13 cellular contexts compared by ENCODE assay signal in genomic region chr19:54939538-54939937, GRCh38. TPM values are rescaled to one million over a fixed set of nuclear protein-coding genes. Genes with fewer than 3 reads are reported as not detected.
A peak's percentile ranks its signal among the peaks of the same experiment; 100 is the strongest.
DNase-seq lines count a peak whose midpoint lies in the region; ATAC-seq and TF ChIP-seq lines count a peak whose summit lies in the region.
"Not testable (repeated sequence)": the region's sequence is repeated elsewhere in the genome, so short reads cannot be mapped to it uniquely, and the experiment has no call there.
"Had no signal": no experiment of that assay in that cellular context is flagged by ENCODE, and none has a peak within 500 bp of the region (broad histone marks: within the 10 kb centered on the region; RNA-seq: fewer than 3 reads in every experiment).

No MANE protein-coding gene starts in this region.

- H4K91ac ChIP-seq in trophoblast cell (ENCODE audit: low read depth, low read length): peak overlapping the region; percentile 57

- not testable (repeated sequence) for H3K36me3 Mint-ChIP-seq in WTC11

- not testable (repeated sequence) for H3K4me3 Mint-ChIP-seq in WTC11; stimulated activated naive CD8-positive, alpha-beta T cell treated with anti-CD3 and anti-CD28 coated beads, Interleukin-15, amount 100 ng/mL, for 72 hours

- H2BK120ac ChIP-seq in trophoblast cell (ENCODE audit: insufficient read depth, low read length, poor library complexity): peak overlapping the region; percentile 54

- H3F3A ChIP-seq in DOHH2 (ENCODE audit: control insufficient read depth, insufficient read depth): peaks cover 13% of the 10 kb centered on the region
- not testable (repeated sequence) for H3F3A ChIP-seq in OCI-LY1 (ENCODE audit: insufficient read depth, low read length)

- not testable (repeated sequence) for H3K9me2 ChIP-seq in DOHH2 (replicated peaks; ENCODE audit: control insufficient read depth, low read length); OCI-LY1 (ENCODE audit: low read depth, low read length); OCI-LY7 (ENCODE audit: insufficient read depth, low read length)

- not testable (repeated sequence) for H3K9me3 Mint-ChIP-seq in WTC11; stimulated activated naive CD8-positive, alpha-beta T cell treated with anti-CD3 and anti-CD28 coated beads, Interleukin-15, amount 100 ng/mL, for 72 hours

- not testable (repeated sequence) for H3K27me3 ChIP-seq in DOHH2 (ENCODE audit: control insufficient read depth, low read length); OCI-LY1 (ENCODE audit: insufficient read depth, low read length); trophoblast cell (ENCODE audit: insufficient read depth, low read length)

- H3K4me1 ChIP-seq in DOHH2 (ENCODE audit: control insufficient read depth, low read length) (peaks cover 31% of the 10 kb centered on the region), OCI-LY1 (ENCODE audit: insufficient read depth, low read length, severe bottlenecking) (peaks cover 49% of the 10 kb centered on the region), OCI-LY7 (ENCODE audit: insufficient read depth, low read length, poor library complexity, severe bottlenecking) (peaks cover 39% of the 10 kb centered on the region), trophoblast cell (ENCODE audit: control insufficient read depth in 1 of 2, insufficient read depth in 2 of 2, low read length in 2 of 2) (peaks cover 5 to 14% of the 10 kb centered on the region in 2 experiments)

- intact Hi-C loops in OCI-LY7 (cut with micrococcal nuclease; ENCODE audit: unreplicated experiment): not testable (repeated sequence)

- not testable (repeated sequence) for H2AK5ac ChIP-seq in trophoblast cell (ENCODE audit: low read length)

- H2AFZ ChIP-seq in OCI-LY1 (ENCODE audit: low read length); OCI-LY7 (ENCODE audit: low read length); trophoblast cell (ENCODE audit: insufficient read depth, low read length, poor library complexity): not testable (repeated sequence)

- H4K12ac ChIP-seq in trophoblast cell (ENCODE audit: low read depth, low read length): not testable (repeated sequence)

- H3K79me2 ChIP-seq in DOHH2 (ENCODE audit: control insufficient read depth, low read length); OCI-LY1 (ENCODE audit: insufficient read depth, low read length); OCI-LY7 (ENCODE audit: insufficient read depth, low read depth, low read length); trophoblast cell (ENCODE audit: control insufficient read depth, insufficient read depth, low read length, poor library complexity): not testable (repeated sequence)

- not testable (repeated sequence) for DNase-seq in OCI-LY7 (ENCODE audit: low spot score); WTC11 (ENCODE audit: low spot score); trophoblast cell; stimulated activated naive CD8-positive, alpha-beta T cell treated with anti-CD3 and anti-CD28 coated beads, Interleukin-15, amount 100 ng/mL, for 72 hours

- not testable (repeated sequence) for H3K36me3 ChIP-seq in DOHH2 (ENCODE audit: control insufficient read depth, low read length); OCI-LY7 (ENCODE audit: insufficient read depth, low read length); trophoblast cell (ENCODE audit: control insufficient read depth in 1 of 2, insufficient read depth in 2 of 2, low read length in 2 of 2)
- peaks cover 28% of the 10 kb centered on the region for H3K36me3 ChIP-seq in OCI-LY1 (ENCODE audit: insufficient read depth, low read length)

- CTCF ChIA-PET in OCI-LY7 (lab: Charles Lee; ENCODE audit: unreplicated experiment): not testable (repeated sequence)
- CTCF ChIA-PET in WTC11 (lab: Charles Lee): interaction anchor here (3.5 kb wide), 1 partner anchor 58 kb away, joined by 25 read pairs; no protein-coding TSS in a partner anchor

- H4K20me1 ChIP-seq in DOHH2 (ENCODE audit: control insufficient read depth, insufficient read depth, low read depth, low read length); OCI-LY1 (ENCODE audit: insufficient read depth, low read length); OCI-LY7 (ENCODE audit: insufficient read depth, low read length): not testable (repeated sequence)

- not testable (repeated sequence) for TF ChIP-seq CTCF in DOHH2 (IDR thresholded peaks at IDR 0.05; ENCODE audit: low read depth, low read length, poor library complexity, severe bottlenecking); OCI-LY1 (IDR thresholded peaks at IDR 0.05; ENCODE audit: low read length); OCI-LY7 (conservative IDR thresholded peaks at IDR 0.05; ENCODE audit: low read length); WTC11 (IDR thresholded peaks at IDR 0.05)

- H3K9ac ChIP-seq in OCI-LY1 (ENCODE audit: low read length); trophoblast cell (ENCODE audit: low read length): not testable (repeated sequence)

- H3K4me1 Mint-ChIP-seq in WTC11: peaks cover 17% of the 10 kb centered on the region
- H3K4me1 Mint-ChIP-seq in stimulated activated naive CD8-positive, alpha-beta T cell treated with anti-CD3 and anti-CD28 coated beads, Interleukin-15, amount 100 ng/mL, for 72 hours: not testable (repeated sequence)

- WGBS in trophoblast cell (ENCODE audit: extremely low coverage, insufficient coverage, insufficient read length): no CpG with 5 or more reads among the region's 28 CpGs

- not testable (repeated sequence) for H3K4ac ChIP-seq in trophoblast cell (ENCODE audit: low read depth, low read length)

- POLR2A ChIA-PET in OCI-LY7 (lab: Charles Lee); WTC11 (lab: Charles Lee): not testable (repeated sequence)

- H3K4me2 ChIP-seq in DOHH2 (ENCODE audit: low read length) (peak overlapping the region; percentile 72), OCI-LY7 (ENCODE audit: low read length) (0 out of 2 replicates have a peak overlapping the region, but pooled peaks have one; percentile 89)
- not testable (repeated sequence) for H3K4me2 ChIP-seq in OCI-LY1 (ENCODE audit: low read length); trophoblast cell (ENCODE audit: low read length)

- not testable (repeated sequence) for H2BK5ac ChIP-seq in trophoblast cell (ENCODE audit: low read depth, low read length, poor library complexity)

- not testable (repeated sequence) for H3K9me3 ChIP-seq in DOHH2 (ENCODE audit: control insufficient read depth, insufficient read depth, low read length); OCI-LY1 (ENCODE audit: low read length); OCI-LY7 (ENCODE audit: low read length); trophoblast cell (ENCODE audit: insufficient read depth, low read depth, low read length)

- H3K4me3 ChIP-seq in DOHH2 (ENCODE audit: low read length): peak overlapping the region; percentile 60
- H3K4me3 ChIP-seq in OCI-LY1 (ENCODE audit: low read depth, low read length, poor library complexity, severe bottlenecking): peak overlapping the region; percentile 55
- not testable (repeated sequence) for H3K4me3 ChIP-seq in OCI-LY7 (ENCODE audit: low read depth, low read length, poor library complexity, severe bottlenecking); trophoblast cell (ENCODE audit: low read depth, low read length)

- not testable (repeated sequence) for BruUV-seq in OCI-LY7 (replicated peaks; lab: Mats Ljungman, UMichigan)

- peak overlapping the region; percentile 87 for H2BK12ac ChIP-seq in trophoblast cell (ENCODE audit: low read length)

- H3K23ac ChIP-seq in trophoblast cell (ENCODE audit: low read length): not testable (repeated sequence)

- peak; percentile 28; the same call in 1 of the 2 replicates for ATAC-seq in WTC11
- ATAC-seq in stimulated activated naive CD8-positive, alpha-beta T cell treated with anti-CD3 and anti-CD28 coated beads, Interleukin-15, amount 100 ng/mL, for 72 hours: peak; percentile 12

- H3K14ac ChIP-seq in trophoblast cell (ENCODE audit: low read length): peak overlapping the region; percentile 15

- H3K27me3 Mint-ChIP-seq in WTC11 (ENCODE audit: low read depth): not testable (repeated sequence)
- H3K27me3 Mint-ChIP-seq in stimulated activated naive CD8-positive, alpha-beta T cell treated with anti-CD3 and anti-CD28 coated beads, Interleukin-15, amount 100 ng/mL, for 72 hours: peaks cover 37% of the 10 kb centered on the region

- H4K8ac ChIP-seq in trophoblast cell (ENCODE audit: low read depth, low read length): not testable (repeated sequence)

- H3K18ac ChIP-seq in trophoblast cell (ENCODE audit: low read length): not testable (repeated sequence)

- H3K27ac Mint-ChIP-seq in WTC11; stimulated activated naive CD8-positive, alpha-beta T cell treated with anti-CD3 and anti-CD28 coated beads, Interleukin-15, amount 100 ng/mL, for 72 hours: not testable (repeated sequence)

- H3K27ac ChIP-seq in DOHH2 (ENCODE audit: low read depth, low read length); OCI-LY7 (ENCODE audit: low read depth, low read length, poor library complexity, severe bottlenecking); trophoblast cell (ENCODE audit: low read depth, low read length): not testable (repeated sequence)
- H3K27ac ChIP-seq in OCI-LY1 (ENCODE audit: low read depth, low read length, poor library complexity, severe bottlenecking): peak overlapping the region; percentile 79

- peaks cover 22% of the 10 kb centered on the region for H3K79me1 ChIP-seq in trophoblast cell (ENCODE audit: low read length)

RNA-seq across cellular contexts. Expression of gene NLRP7, which starts 7.8 kb away (rescaled TPM):
- total RNA-seq in OCI-LY7 (2014; rRNA removed; shearing (Covaris generic)): 0.41 and 0.69 TPM in 2 replicates
- 5.6 and 8.8 TPM in 2 replicates for total RNA-seq in OCI-LY7 (2022)
- 4.1 to 6.8 TPM (median 5.0 TPM) in 3 replicates for total RNA-seq in WTC11 (2021)
- polyA plus RNA-seq in trophoblast cell (2013): 29.3 and 33.1 TPM in 2 replicates
- total RNA-seq: Calu3; CD4-positive, alpha-beta T cell; CD8-positive, alpha-beta T cell; Daoy; G401 had no signal
- polyA plus RNA-seq: BJ had no signal

RNA-seq across cellular contexts. Expression of gene NLRP2, which starts 26.6 kb away (rescaled TPM):
- total RNA-seq in OCI-LY7 (2014; rRNA removed; shearing (Covaris generic)): not detected in 2 replicates
- total RNA-seq in OCI-LY7 (2022) (not detected in 2 replicates), WTC11 (2021) (3.0 to 3.7 TPM (median 3.4 TPM) in 3 replicates)
- polyA plus RNA-seq in trophoblast cell (2013): 3.4 and 3.7 TPM in 2 replicates
- total RNA-seq: G401 had no signal
- polyA plus RNA-seq: BJ had no signal

RNA-seq across cellular contexts. Expression of gene NCR1, which starts 33.6 kb away (rescaled TPM):
- total RNA-seq in OCI-LY7 (2014; rRNA removed; shearing (Covaris generic)): not detected in 2 replicates
- total RNA-seq in OCI-LY7 (2022): not detected in 2 replicates
- total RNA-seq in WTC11 (2021): 4.3 to 7.9 TPM (median 7.2 TPM) in 3 replicates
- 0.64 and 0.69 TPM in 2 replicates for polyA plus RNA-seq in trophoblast cell (2013)
- total RNA-seq: B cell; Calu3; CD4-positive, alpha-beta T cell; G401 had no signal
- polyA plus RNA-seq: BJ had no signal
